Comparison of ENCODE assay signal across 9 cellular contexts in the genomic region with DNA sequence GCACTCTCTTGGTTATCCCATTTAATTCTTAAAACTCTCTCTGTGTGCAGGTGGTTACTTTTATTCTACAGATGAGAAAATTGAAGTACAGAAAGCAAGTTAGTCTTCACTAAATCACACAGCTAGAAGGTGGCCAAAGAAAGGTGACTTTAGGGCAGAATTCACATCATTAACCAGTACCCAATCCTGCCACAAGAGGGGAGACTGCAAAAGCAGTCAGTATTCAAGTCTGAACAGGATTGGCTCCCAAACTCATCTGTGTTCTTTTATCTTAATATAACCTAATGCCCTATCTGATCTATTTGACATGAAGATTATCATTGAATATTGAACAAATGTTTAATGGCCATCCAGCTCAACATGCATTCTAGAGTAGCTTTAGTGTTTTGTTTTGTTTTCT.
A peak's percentile ranks its signal among the peaks of the same experiment; 100 is the strongest.
DNase-seq lines count a peak whose midpoint lies in the region; ATAC-seq and TF ChIP-seq lines count a peak whose summit lies in the region.
"Had no signal": no experiment of that assay in that cellular context is flagged by ENCODE, and none has a peak within 500 bp of the region (broad histone marks: within the 10 kb centered on the region; RNA-seq: fewer than 3 reads in every experiment).

No MANE protein-coding gene starts in this region.

- TF ChIP-seq RAD21 in HCT116 (IDR thresholded peaks at IDR 0.05; ENCODE audit: low read depth) = peak; percentile 48

- H3K9me3 ChIP-seq in HCT116 (ENCODE audit: control insufficient read depth in 1 of 2, insufficient read depth in 1 of 2, low read depth in 1 of 2, low read length in 2 of 2) (no peaks in the 10 kb centered on the region), MM.1S (replicated peaks; ENCODE audit: insufficient read depth, low read length) (no peaks in the 10 kb centered on the region)

- H3K27me3 ChIP-seq in HCT116 (ENCODE audit: insufficient read depth, low read length) (no peaks in the 10 kb centered on the region), MM.1S (replicated peaks; ENCODE audit: insufficient read depth, low read length) (no peaks in the 10 kb centered on the region)

- peaks cover 0 to 6% of the 10 kb centered on the region in 2 experiments; a peak in 1 of 4 replicates for H3K4me1 ChIP-seq in HCT116 (ENCODE audit: control insufficient read depth in 1 of 2, insufficient read depth in 2 of 2, low read length in 2 of 2)
- H3K4me1 ChIP-seq in MM.1S (ENCODE audit: low read length) = no peaks in the 10 kb centered on the region

- no peak overlapping the region for H3K4me3 ChIP-seq in HCT116 (replicated peaks in 1 of 2; ENCODE audit: low read depth in 1 of 2, low read length in 2 of 2)
- no peak overlapping the region for H3K4me3 ChIP-seq in MM.1S (ENCODE audit: low read length)
- H3K4me3 ChIP-seq: SK-N-MC had no signal

- intact Hi-C loops in HCT116 (cut with micrococcal nuclease) = no loop called here

- RAD21 ChIA-PET in HCT116 (lab: Charles Lee; ENCODE audit: low non-redundant PET in 1 of 2, low total read pairs in 2 of 2, uncharacterized antibody in 2 of 2, unreplicated experiment in 2 of 2) = no interaction called here

- no peaks in the 10 kb centered on the region for H4K20me1 ChIP-seq in HCT116 (ENCODE audit: insufficient read depth)
- no peaks in the 10 kb centered on the region for H4K20me1 ChIP-seq in MM.1S (ENCODE audit: insufficient read depth, low read length)

- H3K9ac ChIP-seq in HCT116 (ENCODE audit: low read length) (no peak overlapping the region), MM.1S (ENCODE audit: low read length) (no peak overlapping the region)

- H3K79me2 ChIP-seq in HCT116 (ENCODE audit: insufficient read depth, low read length) (no peaks in the 10 kb centered on the region), MM.1S (ENCODE audit: low read length) (no peaks in the 10 kb centered on the region)

- H3F3A ChIP-seq in MM.1S (ENCODE audit: insufficient read depth, low read length) = no peaks in the 10 kb centered on the region

- H3K4me2 ChIP-seq in HCT116 (ENCODE audit: low read length) (no peak overlapping the region), MM.1S (ENCODE audit: low read depth, low read length) (no peak overlapping the region)

- H3K9me2 ChIP-seq in HCT116 (ENCODE audit: insufficient read depth) (0 out of 2 replicates have a peak, but pooled peaks cover 3% of the 10 kb centered on the region), MM.1S (replicated peaks; ENCODE audit: insufficient read depth, low read length) (no peaks in the 10 kb centered on the region)

- no TSS peak for BruUV-seq in HCT116 (replicated peaks; lab: Mats Ljungman, UMichigan)

- CTCF ChIA-PET in HCT116 (lab: Charles Lee) = no interaction called here

- ATAC-seq in GM18502 (IDR thresholded peaks at IDR 0.05; ENCODE audit: poor library complexity, unreplicated experiment) (peak; percentile 93), HCT116 (peak; percentile 79)

- TF ChIP-seq POLR2A in HCT116 (IDR thresholded peaks at IDR 0.05; ENCODE audit: borderline replicate concordance, extremely low read depth, insufficient read depth, insufficient read length) = no peak

- TF ChIP-seq CTCF in HCT116 (IDR thresholded peaks at IDR 0.05 in 2 of 3, conservative IDR thresholded peaks at IDR 0.05 in 1 of 3; ENCODE audit: borderline replicate concordance in 1 of 3, insufficient read depth in 1 of 3, low read depth in 2 of 3, low read length in 2 of 3) (peak; percentile 15 to 55 (median 52); a peak in 5 of 6 replicates), MM.1S (IDR thresholded peaks at IDR 0.05; ENCODE audit: low read length) (peak; percentile 38)

- DNase-seq in HCT116 (ENCODE audit: low read depth, low spot score) (peak; percentile 10), MM.1S (peak; percentile 9), iris pigment epithelial cell (ENCODE audit: low read depth) (peak; percentile 8), SKM-1 treated with dmso at 0.1 percent for 144 hours (lab: John Stamatoyannopoulos, UW; ENCODE audit: unreplicated experiment) (no peak), iPS-NIHi11 (ENCODE audit: low spot score) (no peak), midbrain (lab: John Stamatoyannopoulos, UW) (no peak)
- no peak for DNase-seq in stimulated activated CD4-positive, alpha-beta T cell treated with anti-CD3 and anti-CD28 coated beads, Interleukin-4, amount 100 ng/mL, for 4 hours

- H2AFZ ChIP-seq in HCT116 (ENCODE audit: low read depth, low read length, poor library complexity, severe bottlenecking) (no peak overlapping the region), MM.1S (ENCODE audit: low read length) (no peak overlapping the region)

- H3K36me3 ChIP-seq in HCT116 (ENCODE audit: control insufficient read depth in 1 of 2, insufficient read depth in 2 of 2, low read length in 2 of 2) = no peaks in the 10 kb centered on the region
- no peaks in the 10 kb centered on the region for H3K36me3 ChIP-seq in MM.1S (replicated peaks; ENCODE audit: insufficient read depth, low read length)

- POLR2A ChIA-PET in HCT116 (lab: Charles Lee) = no interaction called here

- no peak overlapping the region for H3K27ac ChIP-seq in HCT116 (ENCODE audit: low read depth, low read length)
- H3K27ac ChIP-seq in MM.1S (ENCODE audit: low read length) = no peak overlapping the region

TF ChIP-seq in HCT116, 20 proteins besides CTCF, POLR2A, EP300 and RAD21:
- TF ChIP-seq, protein P1, sequence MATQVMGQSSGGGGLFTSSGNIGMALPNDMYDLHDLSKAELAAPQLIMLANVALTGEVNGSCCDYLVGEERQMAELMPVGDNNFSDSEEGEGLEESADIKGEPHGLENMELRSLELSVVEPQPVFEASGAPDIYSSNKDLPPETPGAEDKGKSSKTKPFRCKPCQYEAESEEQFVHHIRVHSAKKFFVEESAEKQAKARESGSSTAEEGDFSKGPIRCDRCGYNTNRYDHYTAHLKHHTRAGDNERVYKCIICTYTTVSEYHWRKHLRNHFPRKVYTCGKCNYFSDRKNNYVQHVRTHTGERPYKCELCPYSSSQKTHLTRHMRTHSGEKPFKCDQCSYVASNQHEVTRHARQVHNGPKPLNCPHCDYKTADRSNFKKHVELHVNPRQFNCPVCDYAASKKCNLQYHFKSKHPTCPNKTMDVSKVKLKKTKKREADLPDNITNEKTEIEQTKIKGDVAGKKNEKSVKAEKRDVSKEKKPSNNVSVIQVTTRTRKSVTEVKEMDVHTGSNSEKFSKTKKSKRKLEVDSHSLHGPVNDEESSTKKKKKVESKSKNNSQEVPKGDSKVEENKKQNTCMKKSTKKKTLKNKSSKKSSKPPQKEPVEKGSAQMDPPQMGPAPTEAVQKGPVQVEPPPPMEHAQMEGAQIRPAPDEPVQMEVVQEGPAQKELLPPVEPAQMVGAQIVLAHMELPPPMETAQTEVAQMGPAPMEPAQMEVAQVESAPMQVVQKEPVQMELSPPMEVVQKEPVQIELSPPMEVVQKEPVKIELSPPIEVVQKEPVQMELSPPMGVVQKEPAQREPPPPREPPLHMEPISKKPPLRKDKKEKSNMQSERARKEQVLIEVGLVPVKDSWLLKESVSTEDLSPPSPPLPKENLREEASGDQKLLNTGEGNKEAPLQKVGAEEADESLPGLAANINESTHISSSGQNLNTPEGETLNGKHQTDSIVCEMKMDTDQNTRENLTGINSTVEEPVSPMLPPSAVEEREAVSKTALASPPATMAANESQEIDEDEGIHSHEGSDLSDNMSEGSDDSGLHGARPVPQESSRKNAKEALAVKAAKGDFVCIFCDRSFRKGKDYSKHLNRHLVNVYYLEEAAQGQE (IDR thresholded peaks at IDR 0.05; ENCODE audit: low read depth) = no peak
- no peak for TF ChIP-seq EGR1 (IDR thresholded peaks at IDR 0.05; ENCODE audit: low read depth)

Comparison
In these comparisons a context has a peak if more than half of its experiments do, and no peak if none do; other contexts are left out.
1. DNase-seq: peak in HCT116 (single experiment), MM.1S (single experiment) and iris pigment epithelial cell (single experiment); none in stimulated activated CD4-positive, alpha-beta T cell treated with anti-CD3 and anti-CD28 coated beads, Interleukin-4, amount 100 ng/mL, for 4 hours (0 of 2), SKM-1 treated with dmso at 0.1 percent for 144 hours (single experiment), iPS-NIHi11 (single experiment) and midbrain (single experiment).